24 cellular contexts compared by ENCODE assay signal in the genomic region with DNA sequence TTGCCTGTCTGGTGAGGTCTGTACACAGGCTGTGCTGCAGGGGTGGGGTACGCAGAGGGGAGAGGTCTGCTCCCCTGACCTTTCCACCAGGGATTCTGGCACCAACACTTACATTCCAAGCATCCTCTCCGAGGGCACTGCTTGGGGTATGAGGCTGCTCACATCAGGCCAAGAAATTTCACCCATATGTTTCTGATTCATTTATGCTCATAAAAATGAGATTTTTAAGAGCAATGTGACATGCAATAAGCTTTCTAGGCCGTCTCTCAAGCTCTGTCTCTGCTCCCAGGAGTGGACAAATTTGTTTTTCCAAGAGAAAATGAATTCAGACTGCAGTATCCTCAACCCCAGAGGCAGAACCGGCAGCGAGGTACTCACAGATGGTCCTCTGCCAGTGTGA.
"Had no signal": no experiment of that assay in that cellular context is flagged by ENCODE, and none has a peak within 500 bp of the region (broad histone marks: within the 10 kb centered on the region; RNA-seq: fewer than 3 reads in every experiment).

No MANE protein-coding gene starts in this region.

- H3K27ac ChIP-seq: brain microvascular endothelial cell, coronary artery, dorsolateral prefrontal cortex, heart left ventricle, WERI-Rb-1 had no signal

- DNase-seq: activated B cell treated with CpG ODN at 0.5 μM for 24 hours; activated CD4-positive, alpha-beta memory T cell treated with anti-CD3 and anti-CD28 coated beads, Interleukin-2, amount 10 ng/mL, durations not matched to agents 7 days and 5 days; activated CD4-positive, alpha-beta T cell treated with anti-CD3 and anti-CD28 coated beads, Interleukin-2, amount 10 ng/mL, durations not matched to agents 7 days and 5 days; activated CD4-positive, alpha-beta T cell treated with anti-CD3 and anti-CD28 coated beads, Interleukin-2, amount 50 U/mL, for 4 hours; activated CD8-positive, alpha-beta memory T cell treated with anti-CD3 and anti-CD28 coated beads, Interleukin-2, amount 50 U/mL, for 48 hours; activated gamma-delta T cell; activated naive CD4-positive, alpha-beta T cell; activated naive CD4-positive, alpha-beta T cell treated with anti-CD3 and anti-CD28 coated beads, Interleukin-2, amount 10 ng/mL, durations not matched to agents 7 days and 5 days; activated T-cell treated with anti-CD3 and anti-CD28 coated beads for 4 hours; activated T-cell treated with anti-CD3 and anti-CD28 coated beads, Interleukin-2, amount 50 U/mL, for 24 hours; activated T-cell treated with anti-CD3 and anti-CD28 coated beads, Interleukin-2, amount 50 U/mL, for 72 hours; amniotic stem cell; anterior cingulate cortex; brain microvascular endothelial cell; dorsolateral prefrontal cortex; effector memory CD4-positive, alpha-beta T cell; endodermal cell; foreskin fibroblast; heart left ventricle; T-helper 1 cell; T-helper 17 cell; T1000; WERI-Rb-1 had no signal

- H3K36me3 ChIP-seq: brain microvascular endothelial cell, heart left ventricle, WERI-Rb-1 had no signal

- H3K27me3 ChIP-seq: brain microvascular endothelial cell had no signal

- H3K4me3 ChIP-seq: coronary artery, dorsolateral prefrontal cortex, heart left ventricle had no signal

- H3K9me3 ChIP-seq: heart left ventricle had no signal

- H3K4me1 ChIP-seq: heart left ventricle had no signal
